12 cellular contexts compared by ENCODE assay signal in the genomic region with DNA sequence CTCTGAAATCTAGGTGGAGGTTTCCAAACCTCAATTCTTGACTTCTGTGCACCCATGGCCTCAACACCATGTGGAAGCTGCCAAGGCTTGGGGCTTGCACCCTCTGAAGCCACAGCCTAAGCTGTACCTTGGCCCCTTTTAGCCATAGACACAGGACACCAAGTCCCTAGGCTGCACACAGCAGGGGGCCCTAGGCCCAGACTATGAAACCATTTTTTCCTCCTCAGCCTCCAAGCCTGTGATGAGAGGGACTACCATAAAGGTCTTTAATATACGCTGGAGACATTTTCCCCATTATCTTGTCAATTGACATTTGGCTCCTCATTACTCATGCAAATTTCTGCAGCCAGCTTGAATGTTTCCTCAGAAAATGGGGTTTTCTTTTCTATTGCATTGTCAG. TPM values are rescaled to one million over a fixed set of nuclear protein-coding genes. Genes with fewer than 3 reads are reported as not detected.
DNase-seq lines count a peak whose midpoint lies in the region; ATAC-seq, FAIRE-seq and TF ChIP-seq lines count a peak whose summit lies in the region.
"Not testable (repeated sequence)": the region's sequence is repeated elsewhere in the genome, so short reads cannot be mapped to it uniquely, and the experiment has no call there.
"Had no signal": no experiment of that assay in that cellular context is flagged by ENCODE, and none has a peak within 500 bp of the region (broad histone marks: within the 10 kb centered on the region; RNA-seq: fewer than 3 reads in every experiment).

No MANE protein-coding gene starts in this region.

- POLR2A ChIA-PET in A549 (lab: Yijun Ruan, JAX); HEK293 (lab: Yijun Ruan, JAX); K562 (lab: Yijun Ruan, JAX): not testable (repeated sequence)

- not testable (repeated sequence) for H3K4me3 ChIP-seq in A549; HEK293 (ENCODE audit: low read depth, low read length); K562
- H3K4me3 ChIP-seq in BLaER1 (0 out of 2 replicates have a peak overlapping the region, but pooled peaks have one; percentile 16), endodermal cell (ENCODE audit: low read length) (peak overlapping the region; percentile 20)

- peaks cover 49% of the 10 kb centered on the region for H3K9me3 ChIP-seq in A549
- H3K9me3 ChIP-seq in BLaER1 = peaks cover 59% of the 10 kb centered on the region
- H3K9me3 ChIP-seq in HEK293 (ENCODE audit: control insufficient read depth, insufficient read depth, low read depth, low read length); K562 (replicated peaks; ENCODE audit: control insufficient read depth, insufficient read depth, low read depth, low read length): not testable (repeated sequence)
- H3K9me3 ChIP-seq in endodermal cell (ENCODE audit: control insufficient read depth, low read length) = peaks cover 63% of the 10 kb centered on the region

- not testable (repeated sequence) for H3K4me1 Mint-ChIP-seq in endodermal cell

- TF ChIP-seq RAD21 in A549 (conservative IDR thresholded peaks at IDR 0.05 in 1 of 2, IDR thresholded peaks at IDR 0.05 in 1 of 2); K562 (CRISPR knock-in tag; conservative IDR thresholded peaks at IDR 0.05 in 1 of 2, IDR thresholded peaks at IDR 0.05 in 1 of 2): not testable (repeated sequence)

- H3K4me1 ChIP-seq in A549; BLaER1; HEK293 (ENCODE audit: control insufficient read depth, insufficient read depth, low read length); K562 (replicated peaks in 1 of 2; ENCODE audit: control insufficient read depth in 2 of 2, insufficient read depth in 2 of 2, low read length in 2 of 2); endodermal cell (ENCODE audit: control insufficient read depth, insufficient read depth, low read length): not testable (repeated sequence)

- not testable (repeated sequence) for ATAC-seq in A549, K562

- not testable (repeated sequence) for H3K27ac Mint-ChIP-seq in endodermal cell

- BruUV-seq in K562 (replicated peaks; lab: Mats Ljungman, UMichigan) = not testable (repeated sequence)

- not testable (repeated sequence) for H3K79me2 ChIP-seq in K562 (ENCODE audit: control insufficient read depth, insufficient read depth, low read length)

- CTCF ChIA-PET in A549 (lab: Yijun Ruan, JAX) = interaction anchor here (1.1 to 1.6 kb wide), 3 partner anchors 11 to 138 kb away, joined by 3 to 4 read pairs (median 3); no protein-coding TSS in a partner anchor
- CTCF ChIA-PET in HEK293 (lab: Yijun Ruan, JAX); K562 (lab: Yijun Ruan, JAX; ENCODE audit: low intra/inter-chr PET ratio): not testable (repeated sequence)

- not testable (repeated sequence) for H2AFZ ChIP-seq in K562 (ENCODE audit: low read depth, low read length)

- not testable (repeated sequence) for FAIRE-seq in A549 (lab: Jason Lieb, UNC); K562 (lab: Jason Lieb, UNC)

- not testable (repeated sequence) for H3K9ac ChIP-seq in BLaER1; K562 (ENCODE audit: insufficient read depth in 1 of 2, low read depth in 2 of 2, low read length in 2 of 2); endodermal cell (ENCODE audit: extremely low read depth, low read length, poor library complexity, severe bottlenecking)

- not testable (repeated sequence) for TF ChIP-seq CTCF in A549 (IDR thresholded peaks at IDR 0.05); HEK293 (tag by site-specific recombination; IDR thresholded peaks at IDR 0.05); K562 (IDR thresholded peaks at IDR 0.05 in 2 of 3, conservative IDR thresholded peaks at IDR 0.05 in 1 of 3; ENCODE audit: insufficient read depth in 2 of 3, low read depth in 1 of 3, low read length in 3 of 3); endodermal cell (conservative IDR thresholded peaks at IDR 0.05)

- not testable (repeated sequence) for TF ChIP-seq EP300 in A549 (IDR thresholded peaks at IDR 0.05); K562 (IDR thresholded peaks at IDR 0.05; ENCODE audit: low read length)

- not testable (repeated sequence) for H3K4me2 ChIP-seq in A549; BLaER1; K562 (ENCODE audit: insufficient read depth, low read length)

- 0% methylated on average over 1 of the region's 1 CpG for WGBS in A549 (ENCODE audit: missing lambda C conversion rate)
- 0% methylated on average over 1 of the region's 1 CpG for WGBS in K562 (ENCODE audit: insufficient coverage, low coverage, missing lambda C conversion rate)
- 82 to 91% methylated on average over 1 of the region's 1 CpG for WGBS in endodermal cell (ENCODE audit: insufficient coverage in 1 of 2, insufficient read length in 1 of 2), 2 experiments

- DNase-seq in A549 (ENCODE audit: low read depth in 1 of 2, low spot score in 1 of 2); K562 (ENCODE audit: extremely low read depth in 1 of 4, low spot score in 3 of 4); endodermal cell: not testable (repeated sequence)

- not testable (repeated sequence) for H3K27me3 Mint-ChIP-seq in endodermal cell (ENCODE audit: insufficient read depth)

- not testable (repeated sequence) for H3K36me3 ChIP-seq in BLaER1; HEK293 (ENCODE audit: control insufficient read depth in 2 of 2, insufficient read depth in 1 of 2, low read length in 2 of 2); K562 (ENCODE audit: control insufficient read depth, insufficient read depth, low read length); endodermal cell (ENCODE audit: control insufficient read depth, insufficient read depth, low read length)

- H3K9me1 ChIP-seq in K562 (ENCODE audit: control insufficient read depth, insufficient read depth, low read length) = not testable (repeated sequence)

- not testable (repeated sequence) for H3K27me3 ChIP-seq in BLaER1; K562 (ENCODE audit: control insufficient read depth in 2 of 2, insufficient read depth in 2 of 2, low read length in 2 of 2); endodermal cell (ENCODE audit: control insufficient read depth, insufficient read depth, low read length, poor library complexity, severe bottlenecking)

- not testable (repeated sequence) for H3K36me3 Mint-ChIP-seq in endodermal cell (ENCODE audit: low read depth)

- not testable (repeated sequence) for TF ChIP-seq POLR2A in A549 (IDR thresholded peaks at IDR 0.05; ENCODE audit: low read length); K562 (conservative IDR thresholded peaks at IDR 0.05)

- in situ Hi-C loops in K562 (cut with MboI) = not testable (repeated sequence)

- H3K4me3 Mint-ChIP-seq in endodermal cell = not testable (repeated sequence)

- not testable (repeated sequence) for H3K27ac ChIP-seq in A549; BLaER1; HEK293 (ENCODE audit: extremely low read depth, low read depth, low read length); K562 (ENCODE audit: extremely low read depth, low read depth, low read length); endodermal cell (ENCODE audit: low read depth, low read length)

- H3K9me3 Mint-ChIP-seq in endodermal cell = peaks cover 69% of the 10 kb centered on the region

- H4K20me1 ChIP-seq in BLaER1; K562 (replicated peaks; ENCODE audit: control insufficient read depth, insufficient read depth, low read length): not testable (repeated sequence)

- intact Hi-C loops in K562 (cut with micrococcal nuclease) = not testable (repeated sequence)

TF ChIP-seq in A549, 52 proteins besides CTCF, POLR2A, EP300 and RAD21:
- TF ChIP-seq ZFP36 (IDR thresholded peaks at IDR 0.05; ENCODE audit: borderline replicate concordance, partially characterized antibody) = peak; percentile 93

TF ChIP-seq in HEK293, 187 proteins besides CTCF, POLR2A, EP300 and RAD21 (continues in another document):
- TF ChIP-seq TRIM28 (IDR thresholded peaks at IDR 0.05; ENCODE audit: borderline replicate concordance, low read length) = peak; percentile 59; the same call in 1 of the 2 replicates

RNA-seq across cellular contexts. Expression of gene RASGRF1, which starts 53.7 kb away (rescaled TPM):
- 0.13 and 0.19 TPM in 2 replicates for polyA plus RNA-seq in A549 (2011; rRNA removed)
- polyA plus RNA-seq in A549 (2012; cell fraction: cytosol; rRNA removed) = 0.07 and 0.08 TPM in 2 replicates
- 0.04 and 0.05 TPM in 2 replicates for polyA plus RNA-seq in A549 (2012; cell fraction: nucleus; rRNA removed)
- 0.07 to 0.26 TPM (median 0.21 TPM) in 3 replicates for polyA plus RNA-seq in A549 (2017; fragmentation: RNase III; extraction: RNeasy Plus Mini Kit Qiagen cat#74134 plus additional on column Dnase treatment)
- 0.04 TPM in 1 of 2 replicates, not detected in the other for polyA minus RNA-seq in A549 (2011; rRNA and poly(A)+ RNA removed)
- total RNA-seq in K562 (2011; cell fraction: chromatin; rRNA removed; ENCODE audit: low replicate concordance) = 0.46 and 0.53 TPM in 2 replicates
- total RNA-seq in K562 (2011; cell fraction: nucleolus; rRNA removed) = 0.13 and 0.17 TPM in 2 replicates
- 1.5 TPM in 1 of 2 replicates, not detected in the other for total RNA-seq in K562 (2011; cell fraction: nucleoplasm; rRNA removed)
- not detected in 2 replicates for total RNA-seq in K562 (2014; rRNA removed)
- total RNA-seq in K562 (2014; rRNA removed; fragmentation: Illumina TruSeq; extraction: Trizol) = 0.04 TPM in 1 of 2 replicates, not detected in the other
- total RNA-seq in K562 (2015; rRNA removed; fragmentation: Illumina TruSeq; extraction: Trizol) = 0.04 TPM in 2 replicates
- 0.58 TPM in 1 of 2 replicates, not detected in the other for total RNA-seq in K562 (2021)
- polyA plus RNA-seq in K562 (2011; rRNA removed) = 0.03 and 0.07 TPM in 2 replicates
- 0.03 and 0.07 TPM in 2 replicates for polyA plus RNA-seq in K562 (2011; cell fraction: cytosol; rRNA removed)
- 0.11 and 0.61 TPM in 2 replicates for polyA plus RNA-seq in K562 (2011; cell fraction: nucleus; rRNA removed)
- polyA plus RNA-seq in K562 (2012) = 0.08 and 0.22 TPM in 2 replicates
- polyA plus RNA-seq in K562 (2014; fragmentation: Illumina TruSeq; extraction: Trizol) = 0.04 and 0.16 TPM in 2 replicates
- polyA plus RNA-seq in K562 (2014; fragmentation: Nextera tagmentation; extraction: Ambion mirVana) = under 1 TPM; 0.03 to 0.06 TPM
- 0.40 TPM in 1 of 2 replicates, not detected in the other for polyA plus RNA-seq in K562 (2014; rRNA removed)
- 0.88 TPM in 1 of 2 replicates, not detected in the other for polyA minus RNA-seq in K562 (2011; rRNA and poly(A)+ RNA removed)
- polyA minus RNA-seq in K562 (2011; cell fraction: cytosol; rRNA and poly(A)+ RNA removed) = not detected in 2 replicates
- 0.27 TPM in 1 of 2 replicates, not detected in the other for polyA minus RNA-seq in K562 (2011; cell fraction: nucleus; rRNA and poly(A)+ RNA removed)
- total RNA-seq in endodermal cell = under 1 TPM in 1 of 2 donors, not detected in 1; 0.20 TPM
- polyA plus RNA-seq in endodermal cell (2013, experiment 1 of 2) = 0.07 TPM
- polyA plus RNA-seq in endodermal cell (2013, experiment 2 of 2) = not detected
- total RNA-seq: CD4-positive, alpha-beta memory T cell; CD4-positive, alpha-beta T cell; CD4-positive, CD25-positive, alpha-beta regulatory T cell; CD8-positive, alpha-beta memory T cell; CD8-positive, alpha-beta T cell; Daoy had no signal
- polyA plus RNA-seq: CD14-positive monocyte; CD4-positive, alpha-beta memory T cell; CD4-positive, CD25-positive, alpha-beta regulatory T cell; CD8-positive, alpha-beta memory T cell had no signal
